In the genomic region with DNA sequence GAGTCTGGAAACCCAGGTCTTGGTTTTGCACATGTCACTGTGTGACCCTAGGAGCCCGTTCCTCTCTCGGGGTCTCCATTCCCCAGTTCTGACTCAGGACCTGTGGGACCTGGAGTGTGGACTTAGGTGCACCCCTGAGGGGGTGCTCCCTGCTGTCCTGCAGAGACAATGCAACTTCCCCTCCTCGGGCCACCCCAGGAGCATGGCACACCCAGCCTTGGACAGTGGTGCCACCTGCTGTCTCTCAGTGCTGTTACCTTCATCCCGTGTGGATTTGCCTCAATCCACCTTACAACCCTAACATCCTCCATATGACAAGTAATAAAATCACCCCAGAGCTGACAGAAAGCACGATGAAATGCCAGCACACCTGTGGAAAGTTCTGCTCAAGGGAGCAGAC, we compare ENCODE assay signal across 8 cellular contexts. TPM values are rescaled to one million over a fixed set of nuclear protein-coding genes. Genes with fewer than 3 reads are reported as not detected.
DNase-seq lines count a peak whose midpoint lies in the region; ATAC-seq and TF ChIP-seq lines count a peak whose summit lies in the region.

No MANE protein-coding gene starts in this region.

- H3K9me3 Mint-ChIP-seq in activated T-helper 2 cell treated with anti-CD3 and anti-CD28 coated beads, Interferon-gamma antibody, Interleukin-2, Interleukin-4, amounts not matched to agents 10 μg/mL and 5 μg/mL and 100 μg/mL, durations not matched to agents 14 hours and 24 hours and 36 hours, result no peaks in the 10 kb centered on the region

- DNase-seq in H4 (ENCODE audit: low spot score) (peak; percentile 12), UCSD-AML1 (lab: John Stamatoyannopoulos, UW; ENCODE audit: unreplicated experiment) (peak; percentile 36), epithelial cell of proximal tubule (ENCODE audit: low read depth) (no peak), midbrain (lab: John Stamatoyannopoulos, UW) (no peak), dedifferentiated amniotic fluid mesenchymal stem cell (ENCODE audit: extremely low spot score) (no peak)
- DNase-seq in stimulated activated CD4-positive, alpha-beta T cell treated with anti-CD3 and anti-CD28 coated beads, Interleukin-4, amount 100 ng/mL, for 1 hour, result peak; percentile 25
- DNase-seq in activated T-helper 2 cell treated with anti-CD3 and anti-CD28 coated beads, Interferon-gamma antibody, Interleukin-2, Interleukin-4, amounts not matched to agents 10 μg/mL and 5 μg/mL and 100 μg/mL, durations not matched to agents 14 hours and 24 hours and 36 hours (ENCODE audit: low spot score), result no peak

- ATAC-seq in HG03108 (IDR thresholded peaks at IDR 0.05; ENCODE audit: unreplicated experiment), result no peak

- intact Hi-C loops in activated T-helper 2 cell treated with anti-CD3 and anti-CD28 coated beads, Interferon-gamma antibody, Interleukin-2, Interleukin-4, amounts not matched to agents 10 μg/mL and 5 μg/mL and 100 μg/mL, durations not matched to agents 14 hours and 24 hours and 36 hours (cut with micrococcal nuclease), result loop anchor here (5.0 kb wide), 1 partner anchor 90 kb away; no protein-coding TSS in a partner anchor

- peaks cover under 1% of the 10 kb centered on the region for H3K36me3 Mint-ChIP-seq in activated T-helper 2 cell treated with anti-CD3 and anti-CD28 coated beads, Interferon-gamma antibody, Interleukin-2, Interleukin-4, amounts not matched to agents 10 μg/mL and 5 μg/mL and 100 μg/mL, durations not matched to agents 14 hours and 24 hours and 36 hours (ENCODE audit: low read depth)

- no peak overlapping the region for H3K27ac Mint-ChIP-seq in activated T-helper 2 cell treated with anti-CD3 and anti-CD28 coated beads, Interferon-gamma antibody, Interleukin-2, Interleukin-4, amounts not matched to agents 10 μg/mL and 5 μg/mL and 100 μg/mL, durations not matched to agents 14 hours and 24 hours and 36 hours

- peak; percentile 78 for TF ChIP-seq CTCF in epithelial cell of proximal tubule (conservative IDR thresholded peaks at IDR 0.05; ENCODE audit: low read depth, low read length)

- no peak overlapping the region for H3K4me3 ChIP-seq in epithelial cell of proximal tubule (ENCODE audit: low read depth, low read length)

- H3K4me3 Mint-ChIP-seq in activated T-helper 2 cell treated with anti-CD3 and anti-CD28 coated beads, Interferon-gamma antibody, Interleukin-2, Interleukin-4, amounts not matched to agents 10 μg/mL and 5 μg/mL and 100 μg/mL, durations not matched to agents 14 hours and 24 hours and 36 hours (ENCODE audit: low read depth), result no peak overlapping the region

- no peaks in the 10 kb centered on the region for H3K4me1 Mint-ChIP-seq in activated T-helper 2 cell treated with anti-CD3 and anti-CD28 coated beads, Interferon-gamma antibody, Interleukin-2, Interleukin-4, amounts not matched to agents 10 μg/mL and 5 μg/mL and 100 μg/mL, durations not matched to agents 14 hours and 24 hours and 36 hours (ENCODE audit: low read depth)

- H3K27me3 Mint-ChIP-seq in activated T-helper 2 cell treated with anti-CD3 and anti-CD28 coated beads, Interferon-gamma antibody, Interleukin-2, Interleukin-4, amounts not matched to agents 10 μg/mL and 5 μg/mL and 100 μg/mL, durations not matched to agents 14 hours and 24 hours and 36 hours (ENCODE audit: low read depth), result no peaks in the 10 kb centered on the region

RNA-seq across cellular contexts. Expression of gene CRYBB3, which starts 27.5 kb away (rescaled TPM):
- total RNA-seq in H4 (2014; rRNA removed; shearing (Covaris generic)), result not detected in 2 replicates
- 0.43 TPM in 1 of 2 replicates, not detected in the other for total RNA-seq in epithelial cell of proximal tubule
- total RNA-seq in activated T-helper 2 cell treated with anti-CD3 and anti-CD28 coated beads, Interferon-gamma antibody, Interleukin-2, Interleukin-4, amounts not matched to agents 10 μg/mL and 5 μg/mL and 100 μg/mL, durations not matched to agents 14 hours and 24 hours and 36 hours, result 0.21 and 0.23 TPM in 2 replicates

RNA-seq across cellular contexts. Expression of gene CRYBB2, which starts 47.3 kb away (rescaled TPM):
- 0.51 and 1.6 TPM in 2 replicates for total RNA-seq in H4 (2014; rRNA removed; shearing (Covaris generic))
- 0.14 TPM in 1 of 2 replicates, not detected in the other for total RNA-seq in epithelial cell of proximal tubule
- total RNA-seq in activated T-helper 2 cell treated with anti-CD3 and anti-CD28 coated beads, Interferon-gamma antibody, Interleukin-2, Interleukin-4, amounts not matched to agents 10 μg/mL and 5 μg/mL and 100 μg/mL, durations not matched to agents 14 hours and 24 hours and 36 hours, result not detected in 2 replicates

Comparison
In these comparisons a context has a peak if more than half of its experiments do, and no peak if none do; other contexts are left out.
1. DNase-seq: peak in H4 (single experiment), UCSD-AML1 (single experiment) and stimulated activated CD4-positive, alpha-beta T cell treated with anti-CD3 and anti-CD28 coated beads, Interleukin-4, amount 100 ng/mL, for 1 hour (single experiment); none in epithelial cell of proximal tubule (single experiment), midbrain (single experiment), activated T-helper 2 cell treated with anti-CD3 and anti-CD28 coated beads, Interferon-gamma antibody, Interleukin-2, Interleukin-4, amounts not matched to agents 10 μg/mL and 5 μg/mL and 100 μg/mL, durations not matched to agents 14 hours and 24 hours and 36 hours (single experiment) and dedifferentiated amniotic fluid mesenchymal stem cell (single experiment).